8 cellular contexts compared by ENCODE assay signal in the genomic region with DNA sequence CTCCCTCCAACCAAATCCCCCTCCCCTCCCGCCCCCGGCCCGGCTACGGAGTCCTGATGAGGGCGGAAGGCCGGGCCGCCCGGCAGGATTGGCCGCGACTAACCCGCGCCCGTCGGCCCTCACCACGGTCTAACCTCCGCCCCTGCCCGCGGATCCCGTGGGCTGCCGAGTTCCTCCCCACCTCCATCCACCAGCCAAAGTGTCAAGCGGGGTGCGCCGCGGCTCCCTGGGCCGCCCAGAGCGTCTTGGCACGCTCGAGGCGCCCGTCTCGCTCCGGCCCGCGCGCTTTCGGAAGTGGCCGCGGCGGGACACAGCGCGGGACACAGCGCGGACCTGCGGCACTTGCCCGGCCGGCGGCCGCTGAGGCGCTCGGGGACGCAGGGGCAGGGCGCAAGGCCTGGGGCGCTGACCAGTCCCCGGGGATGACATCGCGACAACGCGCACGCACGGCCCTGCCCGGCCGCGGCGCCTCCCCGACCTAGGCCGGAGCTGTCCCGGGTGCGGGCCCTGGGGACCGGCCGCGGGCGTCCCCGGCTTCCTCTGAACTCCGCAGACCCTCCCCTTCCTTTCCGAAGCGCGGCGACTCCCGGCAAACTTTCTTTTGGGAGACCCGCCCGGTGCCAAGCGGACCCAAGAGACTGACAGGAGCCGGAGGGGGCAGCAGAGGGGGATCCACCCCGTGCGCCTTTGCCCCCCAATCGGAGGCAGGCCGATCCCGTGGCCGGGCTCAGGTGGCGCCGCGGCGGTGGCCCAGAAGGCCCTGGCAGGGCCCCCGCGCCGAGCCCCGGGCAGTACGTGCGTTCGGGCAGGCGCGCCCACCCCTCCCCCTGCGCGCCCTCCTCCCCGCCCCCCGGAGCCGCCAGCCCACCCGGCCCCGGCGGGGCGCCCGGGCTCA.
DNase-seq lines count a peak whose midpoint lies in the region; ATAC-seq and TF ChIP-seq lines count a peak whose summit lies in the region.

No MANE protein-coding gene starts in this region.

- H3K36me3 Mint-ChIP-seq in CD4-positive, alpha-beta memory T cell, result peaks cover 0 to 28% of the 10 kb centered on the region in 2 donors
- no peaks in the 10 kb centered on the region for H3K36me3 Mint-ChIP-seq in activated B cell treated with CpG ODN at 0.5 μM for 24 hours (ENCODE audit: low read depth)

- peak overlapping the region; percentile 92 for H3K27ac ChIP-seq in CD4-positive, alpha-beta memory T cell (ENCODE audit: low read depth, low read length)
- H3K27ac ChIP-seq in stomach smooth muscle (ENCODE audit: low read length), result peak overlapping the region; percentile 58

- peak overlapping the region; percentile 89 to 96 (median 91) for H3K27ac Mint-ChIP-seq in CD4-positive, alpha-beta memory T cell
- no peak overlapping the region for H3K27ac Mint-ChIP-seq in activated B cell treated with CpG ODN at 0.5 μM for 24 hours

- H3K9me3 ChIP-seq in CD4-positive, alpha-beta memory T cell (ENCODE audit: control insufficient read depth in 1 of 2, low read length in 2 of 2), result no peaks in the 10 kb centered on the region
- no peaks in the 10 kb centered on the region for H3K9me3 ChIP-seq in stomach smooth muscle (ENCODE audit: control insufficient read depth in 2 of 2, low read length in 2 of 2)

- POLR2A ChIA-PET in CD4-positive, alpha-beta memory T cell (lab: Charles Lee; ENCODE audit: partially characterized antibody), result interaction anchor here (0.8 to 19.4 kb wide), 39 partner anchors 16 to 1821 kb away, joined by 3 to 628 read pairs (median 5); a partner anchor contains a TSS
- POLR2A ChIA-PET in activated B cell treated with CpG ODN at 0.5 μM for 24 hours (lab: Charles Lee), result interaction anchor here (0.5 kb wide), 1 partner anchor 13 kb away, joined by 7 read pairs; no protein-coding TSS in a partner anchor

- H3K27me3 Mint-ChIP-seq in CD4-positive, alpha-beta memory T cell, result no peaks in the 10 kb centered on the region
- H3K27me3 Mint-ChIP-seq in activated B cell treated with CpG ODN at 0.5 μM for 24 hours, result peaks cover 35% of the 10 kb centered on the region

- peak overlapping the region; percentile 74 to 77 for H3K9ac ChIP-seq in stomach smooth muscle (ENCODE audit: low read length in 2 of 2)

- H3K4me3 ChIP-seq in CD4-positive, alpha-beta memory T cell (ENCODE audit: low read length in 2 of 2), result peak overlapping the region in 1 of 2 donors; percentile 75
- H3K4me3 ChIP-seq in stomach smooth muscle (ENCODE audit: low read length in 2 of 2), result peak overlapping the region; percentile 78 to 81

- no peak for TF ChIP-seq CTCF in activated B cell treated with CpG ODN at 0.5 μM for 24 hours (IDR thresholded peaks at IDR 0.05)

- no peaks in the 10 kb centered on the region for H3K36me3 ChIP-seq in CD4-positive, alpha-beta memory T cell (ENCODE audit: insufficient read depth, low read length)
- H3K36me3 ChIP-seq in stomach smooth muscle (ENCODE audit: control insufficient read depth in 2 of 2, insufficient read depth in 2 of 2, low read length in 2 of 2), result no peaks in the 10 kb centered on the region

- DNase-seq in CD4-positive, alpha-beta memory T cell, result peak in 4 of 5 donors; percentile 27 to 64 (median 41)
- DNase-seq in activated B cell treated with CpG ODN at 0.5 μM for 24 hours, result peak; percentile 30
- DNase-seq in ecto neural progenitor cell (ENCODE audit: low spot score), result peak; percentile 75
- DNase-seq in medulla oblongata (ENCODE audit: extremely low spot score), result peak; percentile 64
- DNase-seq in NCI-H345 (lab: John Stamatoyannopoulos, UW), result no peak

- CTCF ChIA-PET in CD4-positive, alpha-beta memory T cell (lab: Charles Lee; ENCODE audit: partially characterized antibody), result interaction anchor here (0.7 to 2.4 kb wide), 13 partner anchors 17 to 324 kb away, joined by 3 to 9 read pairs (median 3); no protein-coding TSS in a partner anchor
- CTCF ChIA-PET in activated B cell treated with CpG ODN at 0.5 μM for 24 hours (lab: Charles Lee), result interaction anchor here (1.5 kb wide), 1 partner anchor 325 kb away, joined by 10 read pairs; no protein-coding TSS in a partner anchor

- ATAC-seq in GM19395 (IDR thresholded peaks at IDR 0.05; ENCODE audit: unreplicated experiment) (peak; percentile 22), HG03439 (IDR thresholded peaks at IDR 0.05; ENCODE audit: unreplicated experiment) (peak; percentile 39), activated B cell treated with CpG ODN at 0.5 μM for 24 hours (ENCODE audit: low read depth) (peak; percentile 34)

- H3K4me1 ChIP-seq in CD4-positive, alpha-beta memory T cell (ENCODE audit: insufficient read depth, low read length), result peaks cover 44% of the 10 kb centered on the region
- peaks cover 4% of the 10 kb centered on the region for H3K4me1 ChIP-seq in stomach smooth muscle (ENCODE audit: control insufficient read depth, insufficient read depth, low read length)

- peak overlapping the region; percentile 86 to 99 (median 92) for H3K4me3 Mint-ChIP-seq in CD4-positive, alpha-beta memory T cell
- H3K4me3 Mint-ChIP-seq in activated B cell treated with CpG ODN at 0.5 μM for 24 hours, result peak overlapping the region; percentile 80

- peaks cover 32 to 64% (median 44%) of the 10 kb centered on the region in 4 donors for H3K4me1 Mint-ChIP-seq in CD4-positive, alpha-beta memory T cell
- peaks cover 11% of the 10 kb centered on the region for H3K4me1 Mint-ChIP-seq in activated B cell treated with CpG ODN at 0.5 μM for 24 hours

- no peaks in the 10 kb centered on the region for H3K9me3 Mint-ChIP-seq in CD4-positive, alpha-beta memory T cell
- H3K9me3 Mint-ChIP-seq in activated B cell treated with CpG ODN at 0.5 μM for 24 hours, result no peaks in the 10 kb centered on the region

- intact Hi-C loops in CD4-positive, alpha-beta memory T cell (cut with micrococcal nuclease), result loop anchor here (1.0 to 2.0 kb wide), 4 partner anchors 8 to 253 kb away; a partner anchor contains a TSS
- intact Hi-C loops in activated B cell treated with CpG ODN at 0.5 μM for 24 hours (cut with micrococcal nuclease), result loop anchor here (1.0 kb wide), 1 partner anchor 44 kb away; no protein-coding TSS in a partner anchor

- no peaks in the 10 kb centered on the region for H3K27me3 ChIP-seq in CD4-positive, alpha-beta memory T cell (ENCODE audit: insufficient read depth, low read length)
- no peaks in the 10 kb centered on the region for H3K27me3 ChIP-seq in stomach smooth muscle (ENCODE audit: control insufficient read depth in 1 of 2, insufficient read depth in 2 of 2, low read length in 2 of 2)
